Comparison of ENCODE assay signal across 8 cellular contexts in the genomic region with DNA sequence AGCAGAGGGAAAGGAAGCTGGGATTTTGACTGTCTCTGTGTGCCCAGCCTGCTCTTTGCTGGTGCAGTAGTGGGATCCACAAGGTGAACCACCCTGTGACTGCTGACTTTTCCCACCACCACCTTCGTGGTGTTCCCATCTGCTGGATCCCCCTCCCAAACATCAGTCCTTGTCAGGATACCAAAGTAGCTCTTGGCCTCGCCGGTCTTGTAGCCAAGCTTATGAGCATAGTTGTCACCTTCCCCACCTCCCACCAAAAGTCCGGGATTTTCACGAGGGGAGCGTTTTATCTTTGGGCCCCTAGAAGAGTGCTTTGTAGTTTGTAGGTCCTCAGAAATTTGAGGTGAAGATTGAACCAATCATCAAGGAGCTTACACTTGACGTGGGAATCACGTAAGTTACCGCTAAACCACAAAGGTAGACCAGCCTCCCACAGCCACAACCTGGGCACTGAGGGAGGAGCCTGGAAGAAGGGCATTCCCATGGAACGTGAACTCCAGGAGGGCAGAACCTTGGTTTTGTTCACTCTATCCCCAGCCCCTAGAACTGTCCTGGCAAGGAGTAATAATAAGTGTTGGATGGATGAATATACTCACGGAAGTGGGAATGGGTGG. TPM values are rescaled to one million over a fixed set of nuclear protein-coding genes. Genes with fewer than 3 reads are reported as not detected.
DNase-seq lines count a peak whose midpoint lies in the region; ATAC-seq and TF ChIP-seq lines count a peak whose summit lies in the region.

No MANE protein-coding gene starts in this region.

- H3K36me3 Mint-ChIP-seq in Calu3 (ENCODE audit: insufficient read depth, unreplicated experiment) (peaks cover 21% of the 10 kb centered on the region), osteocyte (ENCODE audit: unreplicated experiment) (peaks cover 2% of the 10 kb centered on the region)

- H3K4me3 Mint-ChIP-seq in Calu3 (ENCODE audit: low read depth, unreplicated experiment) (peak overlapping the region; percentile 97), osteocyte (ENCODE audit: unreplicated experiment) (peak overlapping the region; percentile 84)

- H3K27ac ChIP-seq in OCI-LY1 (ENCODE audit: low read depth, low read length, poor library complexity, severe bottlenecking) = peak overlapping the region; percentile 40
- H3K27ac ChIP-seq in coronary artery = peak overlapping the region in 1 of 2 donors; percentile 91

- H3K9me3 ChIP-seq in OCI-LY1 (ENCODE audit: low read length) = no peaks in the 10 kb centered on the region

- peak overlapping the region; percentile 93 for H3K4me3 ChIP-seq in OCI-LY1 (ENCODE audit: low read depth, low read length, poor library complexity, severe bottlenecking)
- peak overlapping the region; percentile 89 for H3K4me3 ChIP-seq in coronary artery

- no peak overlapping the region for H2AFZ ChIP-seq in OCI-LY1 (ENCODE audit: low read length)

- TF ChIP-seq CTCF in Calu3 (IDR thresholded peaks at IDR 0.05; ENCODE audit: unreplicated experiment) (no peak), OCI-LY1 (IDR thresholded peaks at IDR 0.05; ENCODE audit: low read length) (no peak), coronary artery (IDR thresholded peaks at IDR 0.05) (no peak), osteocyte (IDR thresholded peaks at IDR 0.05) (no peak)

- ATAC-seq in HG02623 (IDR thresholded peaks at IDR 0.05; ENCODE audit: unreplicated experiment) (no peak), HG03097 (IDR thresholded peaks at IDR 0.05; ENCODE audit: low FRiP score, unreplicated experiment) (no peak), GM21381 (IDR thresholded peaks at IDR 0.05; ENCODE audit: unreplicated experiment) (no peak)

- CTCF ChIA-PET in Calu3 (lab: Charles Lee) = interaction anchor here (0.6 to 2.3 kb wide), 4 partner anchors 11 to 170 kb away, joined by 4 to 35 read pairs (median 20); partner anchors contain the start of gene DCAF1

- peaks cover 35% of the 10 kb centered on the region for H3K4me1 ChIP-seq in OCI-LY1 (ENCODE audit: insufficient read depth, low read length, severe bottlenecking)

- H3K27me3 Mint-ChIP-seq in Calu3 (ENCODE audit: unreplicated experiment) = no peaks in the 10 kb centered on the region
- no peaks in the 10 kb centered on the region for H3K27me3 Mint-ChIP-seq in osteocyte (ENCODE audit: unreplicated experiment)

- no peaks in the 10 kb centered on the region for H3K79me2 ChIP-seq in OCI-LY1 (ENCODE audit: insufficient read depth, low read length)

- no peak for DNase-seq in Calu3
- DNase-seq in coronary artery (ENCODE audit: low spot score) = no peak
- no peak for DNase-seq in osteocyte (ENCODE audit: extremely low spot score, unreplicated experiment)
- no peak for DNase-seq in D341Med (ENCODE audit: low spot score)

- H3K4me1 Mint-ChIP-seq in Calu3 (ENCODE audit: low read depth, unreplicated experiment) (peaks cover 26% of the 10 kb centered on the region), osteocyte (ENCODE audit: unreplicated experiment) (peaks cover 27% of the 10 kb centered on the region)

- H3K4me2 ChIP-seq in OCI-LY1 (ENCODE audit: low read length) = peak overlapping the region; percentile 79

- peak overlapping the region; percentile 98; the same call in 1 of the 2 replicates for H3K9ac ChIP-seq in OCI-LY1 (ENCODE audit: low read length)

- no peaks in the 10 kb centered on the region for H3K9me3 Mint-ChIP-seq in Calu3 (ENCODE audit: low read depth, unreplicated experiment)
- H3K9me3 Mint-ChIP-seq in osteocyte (ENCODE audit: unreplicated experiment) = no peaks in the 10 kb centered on the region

- no TSS peak for BruUV-seq in Calu3 (replicated peaks; lab: Mats Ljungman, UMichigan)

- H3F3A ChIP-seq in OCI-LY1 (ENCODE audit: insufficient read depth, low read length) = no peaks in the 10 kb centered on the region

- intact Hi-C loops in Calu3 (cut with micrococcal nuclease; ENCODE audit: unreplicated experiment) = no loop called here

- no peaks in the 10 kb centered on the region for H3K9me2 ChIP-seq in OCI-LY1 (ENCODE audit: low read depth, low read length)

- H3K36me3 ChIP-seq in OCI-LY1 (ENCODE audit: insufficient read depth, low read length) = peaks cover 10% of the 10 kb centered on the region

- H3K27ac Mint-ChIP-seq in Calu3 (ENCODE audit: unreplicated experiment) = no peak overlapping the region
- peak overlapping the region; percentile 47 for H3K27ac Mint-ChIP-seq in osteocyte (ENCODE audit: unreplicated experiment)

- no peaks in the 10 kb centered on the region for H4K20me1 ChIP-seq in OCI-LY1 (ENCODE audit: insufficient read depth, low read length)

- H3K27me3 ChIP-seq in OCI-LY1 (ENCODE audit: insufficient read depth, low read length) = no peaks in the 10 kb centered on the region

RNA-seq across cellular contexts. Expression of gene TEX264, which starts 0.9 kb away (rescaled TPM):
- 37.0 and 44.9 TPM in 2 replicates for total RNA-seq in Calu3 (2022)
- total RNA-seq in osteocyte = 63.0 and 65.2 TPM in 2 replicates

RNA-seq across cellular contexts. Expression of gene GRM2, which starts 36.7 kb away (rescaled TPM):
- total RNA-seq in Calu3 (2022) (0.57 and 0.81 TPM in 2 replicates), osteocyte (0.10 and 0.32 TPM in 2 replicates)
